19 cellular contexts compared by ENCODE assay signal in the genomic region with DNA sequence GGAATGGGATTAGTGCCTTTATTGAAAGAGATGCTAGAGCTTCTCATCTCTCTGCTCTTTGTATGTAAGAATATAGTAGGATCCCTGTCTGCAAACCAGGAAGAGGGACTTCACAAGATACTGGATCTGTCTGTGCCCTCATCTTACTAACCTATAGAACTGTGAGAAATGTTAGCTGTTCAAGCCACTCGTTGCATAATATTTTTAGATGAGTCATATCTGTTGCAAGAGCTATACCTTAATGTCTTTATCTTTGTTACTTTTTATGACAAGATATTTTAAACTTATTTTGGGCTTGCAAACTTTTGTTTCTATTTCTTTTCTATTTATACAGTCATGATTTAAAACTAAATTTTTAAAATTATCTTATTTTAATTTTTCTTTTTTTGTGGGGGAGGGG.
"Had no signal": no experiment of that assay in that cellular context is flagged by ENCODE, and none has a peak within 500 bp of the region (broad histone marks: within the 10 kb centered on the region; RNA-seq: fewer than 3 reads in every experiment).

No MANE protein-coding gene starts in this region.

- H3K4me3 ChIP-seq: cardiac muscle cell, esophagus squamous epithelium, mucosa of descending colon, transverse colon, uterus had no signal

- H3K36me3 Mint-ChIP-seq: activated naive CD4-positive, alpha-beta T cell treated with anti-CD3 and anti-CD28 coated beads, Interleukin-2, amount 50 U/mL, for 24 hours; memory B cell; naive B cell; WTC11 had no signal

- H3K4me1 ChIP-seq: esophagus squamous epithelium, transverse colon, uterus had no signal

- H3K27ac Mint-ChIP-seq: activated CD4-positive, alpha-beta T cell treated with anti-CD3 and anti-CD28 coated beads for 36 hours; activated naive CD4-positive, alpha-beta T cell treated with anti-CD3 and anti-CD28 coated beads, Interleukin-2, amount 50 U/mL, for 24 hours; dendritic cell treated with granulocyte-macrophage colony-stimulating factor and Interleukin-4, amounts not matched to agents 40 ng/mL and 50 ng/mL, for 4 days; memory B cell; naive B cell; progenitor cell of endocrine pancreas; stimulated activated naive CD8-positive, alpha-beta T cell treated with anti-CD3 and anti-CD28 coated beads, Interleukin-15, Interleukin-2, amounts not matched to agents 100 ng/mL and 50 ng/mL, for 24 hours; WTC11 had no signal

- H3K36me3 ChIP-seq: cardiac muscle cell, esophagus squamous epithelium, transverse colon, uterus had no signal

- ATAC-seq: activated CD4-positive, alpha-beta T cell treated with anti-CD3 and anti-CD28 coated beads for 36 hours; mucosa of descending colon; WTC11 had no signal

- FAIRE-seq: astrocyte, endothelial cell of umbilical vein had no signal

- H3K27ac ChIP-seq: cardiac muscle cell, esophagus squamous epithelium, transverse colon, uterus had no signal

- H3K27me3 ChIP-seq: cardiac muscle cell, esophagus squamous epithelium, transverse colon, uterus had no signal

- H3K4me3 Mint-ChIP-seq: activated CD4-positive, alpha-beta T cell treated with anti-CD3 and anti-CD28 coated beads for 36 hours; activated naive CD4-positive, alpha-beta T cell treated with anti-CD3 and anti-CD28 coated beads, Interleukin-2, amount 50 U/mL, for 24 hours; dendritic cell treated with granulocyte-macrophage colony-stimulating factor and Interleukin-4, amounts not matched to agents 40 ng/mL and 50 ng/mL, for 4 days; memory B cell; naive B cell; neural crest cell; stimulated activated naive CD8-positive, alpha-beta T cell treated with anti-CD3 and anti-CD28 coated beads, Interleukin-15, Interleukin-2, amounts not matched to agents 100 ng/mL and 50 ng/mL, for 24 hours; WTC11 had no signal

- H3K27me3 Mint-ChIP-seq: activated CD4-positive, alpha-beta T cell treated with anti-CD3 and anti-CD28 coated beads for 36 hours; activated naive CD4-positive, alpha-beta T cell treated with anti-CD3 and anti-CD28 coated beads, Interleukin-2, amount 50 U/mL, for 24 hours; dendritic cell treated with granulocyte-macrophage colony-stimulating factor and Interleukin-4, amounts not matched to agents 40 ng/mL and 50 ng/mL, for 4 days; memory B cell; naive B cell; progenitor cell of endocrine pancreas; stimulated activated naive CD8-positive, alpha-beta T cell treated with anti-CD3 and anti-CD28 coated beads, Interleukin-15, Interleukin-2, amounts not matched to agents 100 ng/mL and 50 ng/mL, for 24 hours had no signal

- H3K9me3 Mint-ChIP-seq: neural crest cell had no signal

- DNase-seq: activated CD4-positive, alpha-beta T cell treated with anti-CD3 and anti-CD28 coated beads for 36 hours; activated CD4-positive, alpha-beta T cell treated with anti-CD3 and anti-CD28 coated beads, Interleukin-2, amount 50 U/mL, for 48 hours; activated gamma-delta T cell; effector CD8-positive, alpha-beta T cell; esophagus squamous epithelium; mucosa of descending colon; naive B cell; transverse colon; uterus had no signal

- H3K9me3 ChIP-seq: esophagus squamous epithelium, uterus had no signal

- H3K4me1 Mint-ChIP-seq: activated CD4-positive, alpha-beta T cell treated with anti-CD3 and anti-CD28 coated beads for 36 hours; activated naive CD4-positive, alpha-beta T cell treated with anti-CD3 and anti-CD28 coated beads, Interleukin-2, amount 50 U/mL, for 24 hours; memory B cell; naive B cell had no signal
